ENCODE assay signal across 16 cellular contexts in the genomic region with DNA sequence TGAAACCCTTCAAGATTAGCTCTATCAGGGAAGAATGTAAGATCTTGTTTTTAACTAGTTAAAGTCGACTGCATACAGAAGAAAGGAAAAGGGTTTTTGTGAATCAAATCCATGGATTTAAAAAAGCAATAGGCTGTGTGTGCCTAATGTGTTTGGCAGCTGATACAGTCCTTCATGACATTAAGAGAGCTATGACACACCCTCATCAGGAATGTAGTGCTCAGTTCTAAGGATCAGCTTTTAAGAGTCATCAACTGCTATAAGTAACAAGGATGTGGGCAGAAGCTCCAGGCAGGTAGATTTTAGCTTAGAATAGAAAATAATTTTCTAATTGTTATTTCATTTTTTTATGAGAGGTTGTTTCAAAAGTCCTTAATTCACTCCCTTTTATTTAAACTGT. TPM values are rescaled to one million over a fixed set of nuclear protein-coding genes. Genes with fewer than 3 reads are reported as not detected.
DNase-seq lines count a peak whose midpoint lies in the region; ATAC-seq and TF ChIP-seq lines count a peak whose summit lies in the region.
"Had no signal": no experiment of that assay in that cellular context is flagged by ENCODE, and none has a peak within 500 bp of the region (broad histone marks: within the 10 kb centered on the region; RNA-seq: fewer than 3 reads in every experiment).

No MANE protein-coding gene starts in this region.

- CTCF ChIA-PET in PC-3 (lab: Charles Lee), result interaction anchor here (0.6 to 0.8 kb wide), 2 partner anchors 39 to 223 kb away, joined by 3 read pairs; no protein-coding TSS in a partner anchor

- DNase-seq in GM04503 (ENCODE audit: low read depth), result peak; percentile 38
- peak; percentile 82 for DNase-seq in PC-3
- DNase-seq in fibroblast of gingiva (ENCODE audit: low read depth), result peak; percentile 42
- DNase-seq in psoas muscle, result no peak
- DNase-seq in hippocampal formation (lab: John Stamatoyannopoulos, UW), result no peak
- DNase-seq: activated CD8-positive, alpha-beta T cell treated with anti-CD3 and anti-CD28 coated beads for 36 hours; activated naive CD4-positive, alpha-beta T cell treated with anti-CD3 and anti-CD28 coated beads for 36 hours; COR-L47; dorsolateral prefrontal cortex; naive thymus-derived CD4-positive, alpha-beta T cell; NCI-H1092; NCI-H774 had no signal

- no peak overlapping the region for H3K9ac ChIP-seq in PC-3 (ENCODE audit: low read length)

- H3K79me2 ChIP-seq in PC-3 (ENCODE audit: low read length), result no peaks in the 10 kb centered on the region

- H3K36me3 ChIP-seq in PC-3 (ENCODE audit: low read depth, low read length), result no peaks in the 10 kb centered on the region
- H3K36me3 ChIP-seq in psoas muscle (ENCODE audit: insufficient read depth in 1 of 2, low read depth in 1 of 2), result no peaks in the 10 kb centered on the region
- H3K36me3 ChIP-seq: HAP-1 had no signal

- no peaks in the 10 kb centered on the region for H4K20me1 ChIP-seq in PC-3 (ENCODE audit: low read length)

- BruUV-seq in PC-3 (replicated peaks; lab: Mats Ljungman, UMichigan), result no TSS peak

- no peaks in the 10 kb centered on the region for H3K9me2 ChIP-seq in PC-3 (replicated peaks; ENCODE audit: low read length)

- intact Hi-C loops in PC-3 (cut with micrococcal nuclease) (no loop called here), psoas muscle (cut with DNase I) (no loop called here)

- no peak overlapping the region for H3K27ac ChIP-seq in PC-3 (ENCODE audit: low read length)
- H3K27ac ChIP-seq in psoas muscle, result no peak overlapping the region
- H3K27ac ChIP-seq: dorsolateral prefrontal cortex had no signal

- H2AFZ ChIP-seq in PC-3 (ENCODE audit: low read length), result no peak overlapping the region

- POLR2A ChIA-PET in PC-3 (lab: Charles Lee; ENCODE audit: unreplicated experiment), result interaction anchor here (0.5 kb wide), 1 partner anchor 1050 kb away, joined by 3 read pairs; no protein-coding TSS in a partner anchor

- H3K4me2 ChIP-seq in PC-3 (ENCODE audit: low read length), result peak overlapping the region; percentile 25

- H3F3A ChIP-seq in PC-3 (ENCODE audit: low read length, unreplicated experiment), result no peaks in the 10 kb centered on the region

- peaks cover 15% of the 10 kb centered on the region for H3K4me1 ChIP-seq in PC-3 (ENCODE audit: insufficient read depth, low read length)
- H3K4me1 ChIP-seq in psoas muscle, result no peaks in the 10 kb centered on the region

- ATAC-seq in PC-3, result peak; percentile 100
- peak; percentile 54 to 84 (median 74) for ATAC-seq in psoas muscle
- ATAC-seq in HG02981 (IDR thresholded peaks at IDR 0.05; ENCODE audit: unreplicated experiment), result no peak
- ATAC-seq in GM21717 (IDR thresholded peaks at IDR 0.05; ENCODE audit: unreplicated experiment), result no peak
- no peak for ATAC-seq in HG03457 (IDR thresholded peaks at IDR 0.05; ENCODE audit: unreplicated experiment)
- ATAC-seq: activated CD8-positive, alpha-beta T cell treated with anti-CD3 and anti-CD28 coated beads for 36 hours; naive thymus-derived CD4-positive, alpha-beta T cell had no signal

- 23 to 28% (median 24%) methylated on average over 1 of the region's 1 CpG for WGBS in psoas muscle, 3 donors

- H3K9me3 ChIP-seq in PC-3 (ENCODE audit: low read length) (no peaks in the 10 kb centered on the region), psoas muscle (no peaks in the 10 kb centered on the region)
- H3K9me3 ChIP-seq: HAP-1 had no signal

- no peaks in the 10 kb centered on the region for H3K27me3 ChIP-seq in PC-3 (ENCODE audit: low read length)
- H3K27me3 ChIP-seq in psoas muscle (ENCODE audit: insufficient read depth in 3 of 3, low read length in 2 of 3), result no peaks in the 10 kb centered on the region

- H3K4me3 ChIP-seq in PC-3 (ENCODE audit: low read length), result no peak overlapping the region
- H3K4me3 ChIP-seq in psoas muscle, result no peak overlapping the region
- H3K4me3 ChIP-seq: dorsolateral prefrontal cortex, HAP-1 had no signal

- TF ChIP-seq CTCF in PC-3 (conservative IDR thresholded peaks at IDR 0.05; ENCODE audit: low read depth, low read length) (no peak), psoas muscle (IDR thresholded peaks at IDR 0.05) (no peak)

RNA-seq across cellular contexts. Expression of a gene that starts 52.9 kb away (rescaled TPM):
- total RNA-seq in PC-3 (2014; rRNA removed) (1.4 and 1.5 TPM in 2 replicates), psoas muscle (1 to 10 TPM in 1 of 4 donors, under 1 TPM in 2, not detected in 1; 0.40 to 1.1 (median 0.99) TPM)
- under 1 TPM; 0.18 to 0.22 (median 0.19) TPM for polyA plus RNA-seq in psoas muscle
- total RNA-seq: activated CD8-positive, alpha-beta T cell treated with anti-CD3 and anti-CD28 coated beads for 36 hours; activated naive CD4-positive, alpha-beta T cell treated with anti-CD3 and anti-CD28 coated beads for 36 hours; naive thymus-derived CD4-positive, alpha-beta T cell had no signal
- polyA plus RNA-seq: naive thymus-derived CD4-positive, alpha-beta T cell had no signal

Comparison
In these comparisons a context has a peak if more than half of its experiments do, and no peak if none do; other contexts are left out.
1. DNase-seq: peak in GM04503 (single experiment), PC-3 (single experiment) and fibroblast of gingiva (single experiment); none in psoas muscle (0 of 2) and hippocampal formation (0 of 2).
2. ATAC-seq: peak in PC-3 (single experiment) and psoas muscle (4 of 4); none in HG02981 (single experiment), GM21717 (single experiment) and HG03457 (single experiment).